Comparison of ENCODE assay signal across 24 cellular contexts in the genomic region with DNA sequence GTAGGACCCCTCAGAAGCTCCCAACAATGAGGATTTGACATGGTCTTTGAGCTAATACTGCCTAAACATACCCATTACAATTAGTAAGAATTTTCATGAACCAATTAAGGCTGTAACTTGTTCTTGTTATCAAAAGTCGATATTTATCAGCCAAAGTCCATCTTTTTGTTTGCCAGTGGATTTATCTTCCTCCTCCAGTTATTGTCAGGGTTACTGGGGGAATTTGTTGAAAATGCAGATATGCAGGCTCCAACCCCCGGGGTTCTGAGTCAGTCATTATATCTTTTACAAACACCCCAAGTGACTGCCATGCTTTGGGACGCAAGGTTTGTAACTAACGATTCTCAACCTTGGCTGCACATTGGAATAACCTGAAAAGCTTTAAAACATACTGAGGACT.
DNase-seq lines count a peak whose midpoint lies in the region; ATAC-seq, FAIRE-seq and TF ChIP-seq lines count a peak whose summit lies in the region.
"Had no signal": no experiment of that assay in that cellular context is flagged by ENCODE, and none has a peak within 500 bp of the region (broad histone marks: within the 10 kb centered on the region; RNA-seq: fewer than 3 reads in every experiment).

No MANE protein-coding gene starts in this region.

- no peak for ATAC-seq in SK-N-SH treated with all-trans-retinoic acid at 6 μM for 48 hours
- ATAC-seq: CD8-positive, alpha-beta T cell; GM12878 had no signal

- no peak overlapping the region for H3K9ac ChIP-seq in liver (ENCODE audit: low read depth in 1 of 2, low read length in 2 of 2)
- H3K9ac ChIP-seq: BLaER1, GM23248 had no signal

- TF ChIP-seq RAD21 in liver (IDR thresholded peaks at IDR 0.05) = peak in 1 of 2 donors; percentile 49

- H3K4me3 ChIP-seq in Caco-2 (ENCODE audit: low read depth, low read length) (no peak overlapping the region), liver (ENCODE audit: low read depth in 1 of 3, low read length in 3 of 3) (no peak overlapping the region), small intestine (ENCODE audit: low read depth in 1 of 2, low read length in 2 of 2) (no peak overlapping the region), foreskin fibroblast (ENCODE audit: low read depth in 1 of 2, low read length in 2 of 2) (no peak overlapping the region)
- H3K4me3 ChIP-seq: BLaER1, GM12878, GM23248, HAP-1 had no signal

- FAIRE-seq in small intestine (lab: Jason Lieb, UNC) = no peak
- FAIRE-seq: A204.1, D721Med, GM12878, GM18507 had no signal

- H3K4me1 ChIP-seq in Caco-2 (peaks cover 24% of the 10 kb centered on the region), liver (ENCODE audit: control insufficient read depth in 4 of 4, insufficient read depth in 4 of 4, low read length in 3 of 4) (peaks cover 5 to 33% (median 24%) of the 10 kb centered on the region in 4 donors), small intestine (ENCODE audit: control insufficient read depth in 2 of 2, insufficient read depth in 1 of 2, low read depth in 1 of 2, low read length in 1 of 2) (no peaks in the 10 kb centered on the region)
- H3K4me1 ChIP-seq: HAP-1 had no signal

- H3K27me3 ChIP-seq in Caco-2 (replicated peaks; ENCODE audit: control insufficient read depth, insufficient read depth, low read length) = no peaks in the 10 kb centered on the region
- H3K27me3 ChIP-seq in liver (ENCODE audit: control insufficient read depth in 4 of 4, insufficient read depth in 4 of 4, low read length in 3 of 4) = no peaks in the 10 kb centered on the region
- H3K27me3 ChIP-seq in small intestine (ENCODE audit: control insufficient read depth in 2 of 2, insufficient read depth in 2 of 2, low read length in 2 of 2) = no peaks in the 10 kb centered on the region
- H3K27me3 ChIP-seq: BLaER1 had no signal

- H3K27ac ChIP-seq in liver (ENCODE audit: low read depth in 1 of 2, low read length in 2 of 2) (no peak overlapping the region), small intestine (ENCODE audit: low read depth in 1 of 2, low read length in 1 of 2) (no peak overlapping the region)
- H3K27ac ChIP-seq: 22Rv1, BLaER1, C4-2B, GM23248 had no signal

- H3K27ac Mint-ChIP-seq in Caco-2 (ENCODE audit: unreplicated experiment) = peak overlapping the region; percentile 15
- H3K27ac Mint-ChIP-seq: B cell; CD4-positive, CD25-positive, alpha-beta regulatory T cell; CD8-positive, alpha-beta T cell; HFFc6 had no signal

- H3K9me3 ChIP-seq in Caco-2 (no peaks in the 10 kb centered on the region), liver (ENCODE audit: control insufficient read depth in 4 of 4, low read length in 3 of 4) (no peaks in the 10 kb centered on the region), small intestine (ENCODE audit: control insufficient read depth, low read depth) (no peaks in the 10 kb centered on the region)
- H3K9me3 ChIP-seq: BLaER1, HAP-1 had no signal

- no peaks in the 10 kb centered on the region for H3K36me3 ChIP-seq in Caco-2 (ENCODE audit: control insufficient read depth, insufficient read depth, low read length)
- H3K36me3 ChIP-seq in liver (ENCODE audit: control insufficient read depth in 4 of 4, insufficient read depth in 3 of 4, low read depth in 1 of 4, low read length in 3 of 4) = no peaks in the 10 kb centered on the region
- H3K36me3 ChIP-seq in small intestine (ENCODE audit: control insufficient read depth in 2 of 2, insufficient read depth in 2 of 2, low read length in 2 of 2) = no peaks in the 10 kb centered on the region
- H3K36me3 ChIP-seq: BLaER1, HAP-1 had no signal

- intact Hi-C loops in Caco-2 (cut with micrococcal nuclease; ENCODE audit: unreplicated experiment) = no loop called here

- CTCF ChIA-PET in Caco-2 (lab: Charles Lee) = no interaction called here

- POLR2A ChIA-PET in Caco-2 (lab: Charles Lee) = no interaction called here

- 25% methylated on average over 4 of the region's 4 CpGs for WGBS in liver
- WGBS in small intestine, 3 donors = 11 to 61% (median 37%) methylated on average over 4 of the region's 4 CpGs

- no peak overlapping the region for H3K4me3 Mint-ChIP-seq in Caco-2 (ENCODE audit: unreplicated experiment)
- H3K4me3 Mint-ChIP-seq: B cell; CD4-positive, CD25-positive, alpha-beta regulatory T cell; CD8-positive, alpha-beta T cell; HFFc6 had no signal

- peaks cover 24% of the 10 kb centered on the region for H3K4me1 Mint-ChIP-seq in Caco-2 (ENCODE audit: low read depth, unreplicated experiment)
- H3K4me1 Mint-ChIP-seq: B cell; CD4-positive, CD25-positive, alpha-beta regulatory T cell had no signal

- peaks cover 20% of the 10 kb centered on the region for H3K9me3 Mint-ChIP-seq in Caco-2 (ENCODE audit: unreplicated experiment)
- H3K9me3 Mint-ChIP-seq: CD8-positive, alpha-beta T cell had no signal

- H3K27me3 Mint-ChIP-seq in Caco-2 (ENCODE audit: insufficient read depth, unreplicated experiment) = no peaks in the 10 kb centered on the region
- H3K27me3 Mint-ChIP-seq: B cell; CD4-positive, CD25-positive, alpha-beta regulatory T cell had no signal

- H3K36me3 Mint-ChIP-seq in Caco-2 (ENCODE audit: insufficient read depth, unreplicated experiment) = no peaks in the 10 kb centered on the region
- H3K36me3 Mint-ChIP-seq: CD4-positive, CD25-positive, alpha-beta regulatory T cell; CD8-positive, alpha-beta T cell had no signal

- no TSS peak for BruUV-seq in Caco-2 (replicated peaks; lab: Mats Ljungman, UMichigan)

- DNase-seq in Caco-2 (peak; percentile 52 to 68), islet precursor cell (peak; percentile 7), small intestine (peak; percentile 57), foreskin fibroblast (no peak), nucleus accumbens (lab: John Stamatoyannopoulos, UW) (no peak)
- DNase-seq: CD4-positive, CD25-positive, alpha-beta regulatory T cell; CD8-positive, alpha-beta T cell; DMS 273 treated with DMSO at 0.1 percent for 48 hours; DMS79; EL; GDM1; GM23248; HFFc6 had no signal

- TF ChIP-seq CTCF in Caco-2 (IDR thresholded peaks at IDR 0.05; ENCODE audit: insufficient read depth in 1 of 2, low read depth in 1 of 2, low read length in 1 of 2, severe bottlenecking in 1 of 2, unreplicated experiment in 1 of 2) (no peak), liver (IDR thresholded peaks at IDR 0.05; ENCODE audit: low read depth, low read length, missing input control) (no peak), foreskin fibroblast (IDR thresholded peaks at IDR 0.05; ENCODE audit: low read depth, low read length) (no peak)

TF ChIP-seq in liver, 16 proteins besides CTCF, POLR2A, EP300 and RAD21 (continues in another document):
- TF ChIP-seq, protein P1, sequence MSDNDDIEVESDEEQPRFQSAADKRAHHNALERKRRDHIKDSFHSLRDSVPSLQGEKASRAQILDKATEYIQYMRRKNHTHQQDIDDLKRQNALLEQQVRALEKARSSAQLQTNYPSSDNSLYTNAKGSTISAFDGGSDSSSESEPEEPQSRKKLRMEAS (IDR thresholded peaks at IDR 0.05) = peak; percentile 31
- peak in 1 of 2 donors; percentile 49 for TF ChIP-seq JUND (IDR thresholded peaks at IDR 0.05)
- TF ChIP-seq YY1 (IDR thresholded peaks at IDR 0.05) = peak; percentile 38
- TF ChIP-seq NR2F2 (IDR thresholded peaks at IDR 0.05) = no peak
- TF ChIP-seq RXRA (IDR thresholded peaks at IDR 0.05) = peak; percentile 58 to 59
- TF ChIP-seq, protein P2, sequence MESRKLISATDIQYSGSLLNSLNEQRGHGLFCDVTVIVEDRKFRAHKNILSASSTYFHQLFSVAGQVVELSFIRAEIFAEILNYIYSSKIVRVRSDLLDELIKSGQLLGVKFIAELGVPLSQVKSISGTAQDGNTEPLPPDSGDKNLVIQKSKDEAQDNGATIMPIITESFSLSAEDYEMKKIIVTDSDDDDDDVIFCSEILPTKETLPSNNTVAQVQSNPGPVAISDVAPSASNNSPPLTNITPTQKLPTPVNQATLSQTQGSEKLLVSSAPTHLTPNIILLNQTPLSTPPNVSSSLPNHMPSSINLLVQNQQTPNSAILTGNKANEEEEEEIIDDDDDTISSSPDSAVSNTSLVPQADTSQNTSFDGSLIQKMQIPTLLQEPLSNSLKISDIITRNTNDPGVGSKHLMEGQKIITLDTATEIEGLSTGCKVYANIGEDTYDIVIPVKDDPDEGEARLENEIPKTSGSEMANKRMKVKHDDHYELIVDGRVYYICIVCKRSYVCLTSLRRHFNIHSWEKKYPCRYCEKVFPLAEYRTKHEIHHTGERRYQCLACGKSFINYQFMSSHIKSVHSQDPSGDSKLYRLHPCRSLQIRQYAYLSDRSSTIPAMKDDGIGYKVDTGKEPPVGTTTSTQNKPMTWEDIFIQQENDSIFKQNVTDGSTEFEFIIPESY (IDR thresholded peaks at IDR 0.05) = no peak
- no peak for TF ChIP-seq GABPA (IDR thresholded peaks at IDR 0.05 in 1 of 2, conservative IDR thresholded peaks at IDR 0.05 in 1 of 2)
- TF ChIP-seq HNF4A (conservative IDR thresholded peaks at IDR 0.05) = peak; percentile 87 to 92
- peak; percentile 91 for TF ChIP-seq HNF4G (IDR thresholded peaks at IDR 0.05)
- no peak for TF ChIP-seq FOXA1 (IDR thresholded peaks at IDR 0.05)

TF ChIP-seq in SK-N-SH treated with all-trans-retinoic acid at 6 μM for 48 hours, 23 proteins besides CTCF, POLR2A, EP300 and RAD21 (continues in another document):
- no peak for TF ChIP-seq ESRRG (CRISPR knock-in tag; IDR thresholded peaks at IDR 0.05)
- no peak for TF ChIP-seq ARNTL (CRISPR knock-in tag; IDR thresholded peaks at IDR 0.05; ENCODE audit: borderline replicate concordance, low read depth)
- TF ChIP-seq, protein P3, sequence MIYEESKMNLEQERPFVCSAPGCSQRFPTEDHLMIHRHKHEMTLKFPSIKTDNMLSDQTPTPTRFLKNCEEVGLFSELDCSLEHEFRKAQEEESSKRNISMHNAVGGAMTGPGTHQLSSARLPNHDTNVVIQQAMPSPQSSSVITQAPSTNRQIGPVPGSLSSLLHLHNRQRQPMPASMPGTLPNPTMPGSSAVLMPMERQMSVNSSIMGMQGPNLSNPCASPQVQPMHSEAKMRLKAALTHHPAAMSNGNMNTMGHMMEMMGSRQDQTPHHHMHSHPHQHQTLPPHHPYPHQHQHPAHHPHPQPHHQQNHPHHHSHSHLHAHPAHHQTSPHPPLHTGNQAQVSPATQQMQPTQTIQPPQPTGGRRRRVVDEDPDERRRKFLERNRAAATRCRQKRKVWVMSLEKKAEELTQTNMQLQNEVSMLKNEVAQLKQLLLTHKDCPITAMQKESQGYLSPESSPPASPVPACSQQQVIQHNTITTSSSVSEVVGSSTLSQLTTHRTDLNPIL (CRISPR knock-in tag; IDR thresholded peaks at IDR 0.05; ENCODE audit: low read depth) = no peak
- TF ChIP-seq OSR1 (CRISPR knock-in tag; IDR thresholded peaks at IDR 0.05) = no peak
- no peak for TF ChIP-seq ZNF70 (CRISPR knock-in tag; IDR thresholded peaks at IDR 0.05)
- TF ChIP-seq TOX (CRISPR knock-in tag; IDR thresholded peaks at IDR 0.05; ENCODE audit: borderline replicate concordance) = no peak
- no peak for TF ChIP-seq ZNF565 (CRISPR knock-in tag; conservative IDR thresholded peaks at IDR 0.05; ENCODE audit: low read depth)

Comparison
In these comparisons a context has a peak if more than half of its experiments do, and no peak if none do; other contexts are left out.
1. DNase-seq: peak in Caco-2 (2 of 2), islet precursor cell (single experiment) and small intestine (single experiment); none in foreskin fibroblast (0 of 2) and nucleus accumbens (0 of 56).